ENCODE assay signal across 16 cellular contexts in genomic region chr20:57040924-57041323, GRCh38.
DNase-seq lines count a peak whose midpoint lies in the region; ATAC-seq and TF ChIP-seq lines count a peak whose summit lies in the region.
"Had no signal": no experiment of that assay in that cellular context is flagged by ENCODE, and none has a peak within 500 bp of the region (broad histone marks: within the 10 kb centered on the region; RNA-seq: fewer than 3 reads in every experiment).

No MANE protein-coding gene starts in this region.

- in situ Hi-C loops in GM23248 (cut with MboI) = no loop called here

- TF ChIP-seq EP300 in suprapubic skin (IDR thresholded peaks at IDR 0.05) = no peak

- POLR2A ChIA-PET in RWPE1 (lab: Yijun Ruan, JAX; ENCODE audit: low non-redundant PET) = no interaction called here

- H3K9me3 ChIP-seq in GM23248 (ENCODE audit: low read depth) (no peaks in the 10 kb centered on the region), suprapubic skin (no peaks in the 10 kb centered on the region)
- H3K9me3 ChIP-seq: right lobe of liver had no signal

- CTCF ChIA-PET in RWPE1 (lab: Yijun Ruan, JAX) = no interaction called here

- no peak for TF ChIP-seq POLR2A in suprapubic skin (IDR thresholded peaks at IDR 0.05)

- no peaks in the 10 kb centered on the region for H3K27me3 ChIP-seq in GM23248 (replicated peaks; ENCODE audit: insufficient read depth)
- H3K27me3 ChIP-seq in suprapubic skin = peaks cover 11% of the 10 kb centered on the region
- H3K27me3 ChIP-seq: right lobe of liver had no signal

- no peaks in the 10 kb centered on the region for H4K20me1 ChIP-seq in GM23248 (ENCODE audit: insufficient read depth)

- H3K36me3 ChIP-seq in GM23248 (ENCODE audit: low read depth) (no peaks in the 10 kb centered on the region), suprapubic skin (no peaks in the 10 kb centered on the region)
- H3K36me3 ChIP-seq: right lobe of liver had no signal

- H3K4me2 ChIP-seq in GM23248 (ENCODE audit: unreplicated experiment) = peak overlapping the region; percentile 37

- no peak for TF ChIP-seq CTCF in RWPE1 (conservative IDR thresholded peaks at IDR 0.05; ENCODE audit: low read depth)
- TF ChIP-seq CTCF in fibroblast of mammary gland (conservative IDR thresholded peaks at IDR 0.05; ENCODE audit: control insufficient read depth, insufficient read depth, low read depth, low read length) = no peak
- TF ChIP-seq CTCF in suprapubic skin (IDR thresholded peaks at IDR 0.05) = no peak

- H3K27ac ChIP-seq in GM23248 (peak overlapping the region; percentile 17), RWPE1 (no peak overlapping the region), suprapubic skin (peak overlapping the region; percentile 37)
- H3K27ac ChIP-seq: right lobe of liver had no signal

- no peaks in the 10 kb centered on the region for H3K79me2 ChIP-seq in GM23248 (ENCODE audit: insufficient read depth)

- DNase-seq in GM23248 = peak; percentile 82
- peak; percentile 91 for DNase-seq in RWPE1 (ENCODE audit: low spot score)
- DNase-seq in fibroblast of mammary gland (ENCODE audit: low read depth) = peak; percentile 63
- peak in 1 of 2 donors; percentile 71 for DNase-seq in suprapubic skin (ENCODE audit: low spot score in 2 of 2)
- DNase-seq in central memory CD4-positive, alpha-beta T cell = no peak
- DNase-seq in stimulated activated CD4-positive, alpha-beta T cell treated with anti-CD3 and anti-CD28 coated beads, Interleukin-2, amount 100 ng/mL, for 24 hours = no peak
- DNase-seq: activated CD4-positive, alpha-beta memory T cell treated with anti-CD3 and anti-CD28 coated beads for 36 hours; HCEC 1CT; NCI-H1105; NCI-H345; right lobe of liver; RPMI8226; T-helper 2 cell had no signal

- no peak overlapping the region for H2AFZ ChIP-seq in GM23248

- WGBS in GM23248 (ENCODE audit: low coverage in 1 of 2, low lambda C conversion rate in 2 of 2, missing lambda C conversion rate in 2 of 2), 2 experiments = 6% methylated on average over 8 of the region's 8 CpGs
- 26% methylated on average over 8 of the region's 8 CpGs for WGBS in suprapubic skin

- peaks cover 4% of the 10 kb centered on the region; the same call in 1 of the 2 replicates for H3F3A ChIP-seq in GM23248 (ENCODE audit: insufficient read depth)

- H3K9me2 ChIP-seq in GM23248 (ENCODE audit: insufficient read depth) = no peaks in the 10 kb centered on the region

- H3K4me3 ChIP-seq in GM23248 (no peak overlapping the region), fibroblast of mammary gland (ENCODE audit: control insufficient read depth, low read depth, low read length) (no peak overlapping the region), suprapubic skin (no peak overlapping the region)
- H3K4me3 ChIP-seq: right lobe of liver had no signal

- no peak for ATAC-seq in GM21737 (IDR thresholded peaks at IDR 0.05; ENCODE audit: unreplicated experiment)
- ATAC-seq in GM21723 (IDR thresholded peaks at IDR 0.05; ENCODE audit: unreplicated experiment) = no peak
- ATAC-seq: natural killer cell treated with Interleukin-12 subunit alpha and Interleukin-12 subunit beta and Interleukin-15 and Interleukin-18, amount 100 ng/mL, for 72 hours; right lobe of liver had no signal

- no peak overlapping the region for H3K9ac ChIP-seq in GM23248

- H3K4me1 ChIP-seq in GM23248 (ENCODE audit: insufficient read depth) = peaks cover 22% of the 10 kb centered on the region
- peaks cover 52% of the 10 kb centered on the region for H3K4me1 ChIP-seq in suprapubic skin
- H3K4me1 ChIP-seq: right lobe of liver had no signal

Comparison
In these comparisons a context has a peak if more than half of its experiments do, and no peak if none do; other contexts are left out.
1. DNase-seq: peak in GM23248 (single experiment), RWPE1 (single experiment) and fibroblast of mammary gland (single experiment); none in central memory CD4-positive, alpha-beta T cell (single experiment) and stimulated activated CD4-positive, alpha-beta T cell treated with anti-CD3 and anti-CD28 coated beads, Interleukin-2, amount 100 ng/mL, for 24 hours (0 of 2).